In the genomic region with DNA sequence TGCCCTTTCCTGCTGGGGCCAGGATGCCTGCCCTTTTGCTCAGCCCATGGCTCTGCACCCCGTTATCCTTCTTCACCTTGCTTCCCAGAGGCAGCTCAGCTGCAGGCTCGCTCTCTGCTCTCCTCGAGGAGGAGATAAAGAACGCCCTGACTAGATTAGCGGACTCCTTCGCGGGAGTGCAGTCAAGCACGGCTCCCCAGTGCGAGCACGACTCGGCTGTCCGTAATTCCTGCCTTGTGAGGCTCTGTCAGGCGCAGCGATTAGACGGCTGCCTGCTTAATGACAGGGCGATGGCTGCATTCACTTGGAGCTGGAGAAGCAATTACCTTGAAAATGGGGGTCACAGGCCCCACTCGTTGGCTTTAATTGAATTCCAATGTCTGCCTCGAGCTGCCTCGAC, we compare ENCODE assay signal across 16 cellular contexts. TPM values are rescaled to one million over a fixed set of nuclear protein-coding genes. Genes with fewer than 3 reads are reported as not detected.
DNase-seq lines count a peak whose midpoint lies in the region; ATAC-seq and TF ChIP-seq lines count a peak whose summit lies in the region.
"Had no signal": no experiment of that assay in that cellular context is flagged by ENCODE, and none has a peak within 500 bp of the region (broad histone marks: within the 10 kb centered on the region; RNA-seq: fewer than 3 reads in every experiment).

No MANE protein-coding gene starts in this region.

- intact Hi-C loops in activated B cell treated with CpG ODN at 0.5 μM for 24 hours (cut with micrococcal nuclease): loop anchor here (1.0 to 5.0 kb wide), 3 partner anchors 34 to 339 kb away; no protein-coding TSS in a partner anchor
- intact Hi-C loops in spleen (cut with DNase I; ENCODE audit: low total_unique reads): no loop called here

- CTCF ChIA-PET in activated B cell treated with CpG ODN at 0.5 μM for 24 hours (lab: Charles Lee): interaction anchor here (1.0 to 1.3 kb wide), 4 partner anchors 23 to 594 kb away, joined by 4 read pairs; no protein-coding TSS in a partner anchor

- no peaks in the 10 kb centered on the region for H3K9me3 ChIP-seq in spleen
- H3K9me3 ChIP-seq: HAP-1 had no signal

- POLR2A ChIA-PET in activated B cell treated with CpG ODN at 0.5 μM for 24 hours (lab: Charles Lee): interaction anchor here (0.8 to 1.2 kb wide), 4 partner anchors 20 to 35 kb away, joined by 3 to 7 read pairs (median 3); partner anchors contain the start of gene TLE3

- peak overlapping the region in 2 of 8 donors; percentile 39 to 47 for H3K27ac ChIP-seq in spleen
- H3K27ac ChIP-seq: RWPE1 had no signal

- TF ChIP-seq CTCF in activated B cell treated with CpG ODN at 0.5 μM for 24 hours (IDR thresholded peaks at IDR 0.05) (no peak), nephron progenitor cell (IDR thresholded peaks at IDR 0.05) (no peak), spleen (IDR thresholded peaks at IDR 0.05 in 8 of 11, conservative IDR thresholded peaks at IDR 0.05 in 3 of 11) (no peak)

- DNase-seq in activated B cell treated with CpG ODN at 0.5 μM for 24 hours: no peak
- DNase-seq in nephron progenitor cell: peak; percentile 62
- DNase-seq in spleen: peak; percentile 81
- no peak for DNase-seq in GF-D8 (lab: John Stamatoyannopoulos, UW)
- DNase-seq: DND-41, NCI-H1092 treated with DMSO at 0.1 percent for 48 hours, NCI-H146, NCI-H2081, NCI-H226, NCI-H524, PC-3 had no signal

- H3K36me3 ChIP-seq in spleen: peaks cover 16 to 100% (median 88%) of the 10 kb centered on the region in 6 donors

- no peak for TF ChIP-seq POLR2A in spleen (IDR thresholded peaks at IDR 0.05)

- H3K27me3 Mint-ChIP-seq in IgD-negative memory B cell (no peaks in the 10 kb centered on the region), activated B cell treated with CpG ODN at 0.5 μM for 24 hours (no peaks in the 10 kb centered on the region), nephron progenitor cell (ENCODE audit: low read depth, poor library complexity) (peaks cover 20% of the 10 kb centered on the region)

- H3K27ac Mint-ChIP-seq in IgD-negative memory B cell: peak overlapping the region in 2 of 3 donors; percentile 82 to 88
- peak overlapping the region; percentile 56 for H3K27ac Mint-ChIP-seq in activated B cell treated with CpG ODN at 0.5 μM for 24 hours
- no peak overlapping the region for H3K27ac Mint-ChIP-seq in nephron progenitor cell

- H3K4me1 ChIP-seq in spleen: peaks cover 0 to 58% (median 20%) of the 10 kb centered on the region in 6 donors

- H3K4me1 Mint-ChIP-seq in IgD-negative memory B cell (peaks cover 41 to 51% (median 41%) of the 10 kb centered on the region in 3 donors), activated B cell treated with CpG ODN at 0.5 μM for 24 hours (peaks cover 50% of the 10 kb centered on the region), nephron progenitor cell (peaks cover 61% of the 10 kb centered on the region)

- H3K27me3 ChIP-seq in spleen (replicated peaks in 1 of 7): no peaks in the 10 kb centered on the region

- WGBS in spleen, 5 donors: 67 to 87% (median 79%) methylated on average over 19 of the region's 19 CpGs

- H3K36me3 Mint-ChIP-seq in IgD-negative memory B cell: peaks cover 6% of the 10 kb centered on the region
- peaks cover 96% of the 10 kb centered on the region for H3K36me3 Mint-ChIP-seq in activated B cell treated with CpG ODN at 0.5 μM for 24 hours (ENCODE audit: low read depth)
- peaks cover 92% of the 10 kb centered on the region for H3K36me3 Mint-ChIP-seq in nephron progenitor cell (ENCODE audit: low read depth)

- no peaks in the 10 kb centered on the region for H3K9me3 Mint-ChIP-seq in IgD-negative memory B cell
- H3K9me3 Mint-ChIP-seq in activated B cell treated with CpG ODN at 0.5 μM for 24 hours: no peaks in the 10 kb centered on the region
- H3K9me3 Mint-ChIP-seq in nephron progenitor cell: no peaks in the 10 kb centered on the region

- H3K4me3 ChIP-seq in spleen: no peak overlapping the region
- H3K4me3 ChIP-seq: HAP-1 had no signal

- H3K4me3 Mint-ChIP-seq in IgD-negative memory B cell (peak overlapping the region in 2 of 4 donors; percentile 45 to 65), activated B cell treated with CpG ODN at 0.5 μM for 24 hours (no peak overlapping the region), nephron progenitor cell (peak overlapping the region; percentile 49)

- ATAC-seq in activated B cell treated with CpG ODN at 0.5 μM for 24 hours (ENCODE audit: low read depth) (peak; percentile 59), HG02623 (IDR thresholded peaks at IDR 0.05; ENCODE audit: unreplicated experiment) (no peak), GM19023 (IDR thresholded peaks at IDR 0.05; ENCODE audit: unreplicated experiment) (no peak)
- ATAC-seq: PC-3 had no signal

RNA-seq across cellular contexts. Expression of gene TLE3, which starts 25.9 kb away (rescaled TPM):
- polyA plus RNA-seq in IgD-negative memory B cell: 88.7 TPM
- 106 and 110 TPM in 2 replicates for total RNA-seq in activated B cell treated with CpG ODN at 0.5 μM for 24 hours
- total RNA-seq in spleen: 100 to 1,000 TPM in 5 of 7 donors, 10 to 100 TPM in 2; 81.7 to 141 (median 121) TPM
- polyA plus RNA-seq in spleen: 10 to 100 TPM; 23.7 to 41.0 (median 29.2) TPM

Comparison
In these comparisons a context has a peak if more than half of its experiments do, and no peak if none do; other contexts are left out.
1. DNase-seq: peak in nephron progenitor cell (single experiment) and spleen (single experiment); none in activated B cell treated with CpG ODN at 0.5 μM for 24 hours (single experiment) and GF-D8 (single experiment).